Comparison of ENCODE assay signal across 8 cellular contexts in the genomic region with DNA sequence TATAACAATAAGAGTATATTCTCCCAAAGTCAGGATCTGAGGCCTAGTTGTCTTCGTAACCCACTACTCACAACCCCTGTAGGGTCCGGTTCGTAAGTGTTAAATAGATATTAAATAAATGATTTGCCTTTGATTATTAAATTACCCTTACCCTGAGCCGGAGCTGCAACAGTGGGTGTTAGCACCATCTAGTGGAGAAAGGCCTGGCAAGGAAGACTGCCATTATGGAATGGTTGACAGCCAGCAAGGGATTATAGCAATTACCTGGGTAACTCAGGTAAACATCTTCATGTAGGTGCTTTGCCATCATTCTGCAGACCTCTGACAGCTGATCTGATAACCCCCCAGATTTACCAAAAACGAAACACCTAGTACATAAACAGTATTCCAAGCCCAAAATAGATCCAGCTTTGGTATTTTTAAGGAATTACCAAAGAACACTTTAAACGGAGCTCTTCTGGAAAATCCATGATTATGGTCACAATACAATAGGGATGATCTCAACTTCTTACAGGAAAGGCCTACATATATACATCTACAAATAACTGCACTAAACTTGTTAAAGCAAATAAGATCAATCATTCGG.
DNase-seq lines count a peak whose midpoint lies in the region; ATAC-seq, FAIRE-seq and TF ChIP-seq lines count a peak whose summit lies in the region.

No MANE protein-coding gene starts in this region.

- in situ Hi-C loops in astrocyte of the cerebellum (cut with HindIII; ENCODE audit: low sequenced_read_pairs) (no loop called here), transverse colon (cut with MboI; ENCODE audit: low pct_ligation_motif_present in 1 of 4, low pct_unique_long_range_greater_than_20kb in 1 of 4, low sequenced_read_pairs in 3 of 4) (loop anchor here in 1 of 4 donors (25.0 kb wide), 1 partner anchor 1001 kb away; no protein-coding TSS in a partner anchor)

- no peak for ATAC-seq in GM21526 (IDR thresholded peaks at IDR 0.05; ENCODE audit: low FRiP score, unreplicated experiment)

- FAIRE-seq in kidney (lab: Jason Lieb, UNC) = no peak

- no peaks in the 10 kb centered on the region for H3K4me1 ChIP-seq in kidney (ENCODE audit: control insufficient read depth in 1 of 2, insufficient read depth in 1 of 2, low read depth in 1 of 2, low read length in 2 of 2)
- H3K4me1 ChIP-seq in transverse colon = no peaks in the 10 kb centered on the region

- TF ChIP-seq CTCF in GM10248 (IDR thresholded peaks at IDR 0.05; ENCODE audit: control extremely low read depth, extremely low read depth, low read depth, missing control alignments) = peak; percentile 70
- peak; percentile 95 for TF ChIP-seq CTCF in astrocyte of the cerebellum (IDR thresholded peaks at IDR 0.05; ENCODE audit: low read depth, low read length, missing control alignments)
- TF ChIP-seq CTCF in kidney (IDR thresholded peaks at IDR 0.05; ENCODE audit: borderline replicate concordance, extremely low read depth, insufficient read depth) = peak; percentile 49
- peak; percentile 31 to 64 (median 56) for TF ChIP-seq CTCF in transverse colon (IDR thresholded peaks at IDR 0.05)

- intact Hi-C loops in kidney (cut with DNase I) = no loop called here
- intact Hi-C loops in transverse colon (cut with DNase I; ENCODE audit: low total_unique reads) = loop anchor here (10.0 kb wide), 1 partner anchor 993 kb away; no protein-coding TSS in a partner anchor

- WGBS in transverse colon (ENCODE audit: low coverage in 1 of 2), 2 donors = 47 to 52% methylated on average over 7 of the region's 7 CpGs

- H3K4me3 ChIP-seq in astrocyte of the cerebellum (ENCODE audit: low read depth, low read length) = no peak overlapping the region
- H3K4me3 ChIP-seq in kidney (ENCODE audit: low read length in 2 of 2) = no peak overlapping the region
- no peak overlapping the region for H3K4me3 ChIP-seq in transverse colon

- H3K36me3 ChIP-seq in kidney (ENCODE audit: control insufficient read depth in 1 of 2, insufficient read depth in 2 of 2, low read length in 2 of 2) = no peaks in the 10 kb centered on the region
- no peaks in the 10 kb centered on the region for H3K36me3 ChIP-seq in transverse colon

- no peaks in the 10 kb centered on the region for H3K9me3 ChIP-seq in kidney (ENCODE audit: control insufficient read depth in 1 of 2, low read length in 2 of 2)
- no peaks in the 10 kb centered on the region for H3K9me3 ChIP-seq in transverse colon

- CTCF ChIA-PET in GM10248 (lab: Yijun Ruan, JAX) = interaction anchor here (0.8 to 3.2 kb wide), 28 partner anchors 9 to 1177 kb away, joined by 3 to 21 read pairs (median 4); no protein-coding TSS in a partner anchor

- POLR2A ChIA-PET in GM10248 (lab: Yijun Ruan, JAX) = no interaction called here

- TF ChIP-seq POLR2A in transverse colon (IDR thresholded peaks at IDR 0.05) = no peak

- H3K27me3 ChIP-seq in transverse colon = no peaks in the 10 kb centered on the region

- DNase-seq in AG08395 (ENCODE audit: low spot score) = peak; percentile 56
- DNase-seq in GM10248 (ENCODE audit: extremely low spot score) = no peak
- DNase-seq in NCI-H2227 (lab: John Stamatoyannopoulos, UW; ENCODE audit: unreplicated experiment) = peak; percentile 19
- no peak for DNase-seq in astrocyte of the cerebellum (ENCODE audit: low read depth)
- DNase-seq in kidney = no peak
- DNase-seq in transverse colon = peak; percentile 13
- DNase-seq in activated effector memory CD4-positive, alpha-beta T cell treated with anti-CD3 and anti-CD28 coated beads, Interleukin-2, amount 50 U/mL, for 16 hours = no peak

- no peak overlapping the region for H3K9ac ChIP-seq in kidney (ENCODE audit: low read length in 2 of 2)

- H3K27ac ChIP-seq in kidney (ENCODE audit: low read depth in 2 of 2, low read length in 2 of 2) (no peak overlapping the region), transverse colon (no peak overlapping the region)

- no peak for TF ChIP-seq EP300 in transverse colon (IDR thresholded peaks at IDR 0.05; ENCODE audit: low read depth)

Comparison
In these comparisons a context has a peak if more than half of its experiments do, and no peak if none do; other contexts are left out.
1. DNase-seq: peak in AG08395 (single experiment), NCI-H2227 (single experiment) and transverse colon (single experiment); none in GM10248 (single experiment), astrocyte of the cerebellum (single experiment), kidney (single experiment) and activated effector memory CD4-positive, alpha-beta T cell treated with anti-CD3 and anti-CD28 coated beads, Interleukin-2, amount 50 U/mL, for 16 hours (single experiment).
2. Peak in every context shown above with its lines, with median percentiles within 50 percentile points of each other: CTCF ChIP-seq.